8 cellular contexts compared by ENCODE assay signal in genomic region chr17:50630524-50631194, GRCh38. TPM values are rescaled to one million over a fixed set of nuclear protein-coding genes. Genes with fewer than 3 reads are reported as not detected.
DNase-seq lines count a peak whose midpoint lies in the region; ATAC-seq, FAIRE-seq and TF ChIP-seq lines count a peak whose summit lies in the region.

No MANE protein-coding gene starts in this region.

- H3K27me3 ChIP-seq in CD8-positive, alpha-beta memory T cell (ENCODE audit: insufficient read depth, low read length, poor library complexity, severe bottlenecking): peaks cover 34% of the 10 kb centered on the region
- H3K27me3 ChIP-seq in GM12878 (replicated peaks in 1 of 2; ENCODE audit: control insufficient read depth in 2 of 2, insufficient read depth in 2 of 2, low read length in 1 of 2) (peaks cover 0 to 1% of the 10 kb centered on the region in 2 experiments; a peak in 3 of 4 replicates), HepG2 (ENCODE audit: control insufficient read depth in 1 of 2, insufficient read depth in 2 of 2, low read length in 2 of 2) (peaks cover 0 to 20% of the 10 kb centered on the region in 2 experiments; a peak in 2 of 5 replicates)

- H3K4me3 ChIP-seq in CD8-positive, alpha-beta memory T cell (ENCODE audit: low read length): no peak overlapping the region
- H3K4me3 ChIP-seq in GM12878: no peak overlapping the region
- H3K4me3 ChIP-seq in HepG2 (replicated peaks in 1 of 3; ENCODE audit: insufficient read depth in 1 of 3, low read depth in 2 of 3, low read length in 3 of 3): no peak overlapping the region

- H3K9me3 Mint-ChIP-seq in CD8-positive, alpha-beta memory T cell: no peaks in the 10 kb centered on the region

- in situ Hi-C loops in GM12878 (cut with MboI) (no loop called here), HepG2 (cut with HindIII; ENCODE audit: extremely low pct_ligation_motif_present, low pct_unique_long_range_greater_than_20kb) (no loop called here)

- TF ChIP-seq EP300 in GM12878 (IDR thresholded peaks at IDR 0.05; ENCODE audit: borderline replicate concordance in 1 of 2, control insufficient read depth in 1 of 2, low read depth in 2 of 2, low read length in 2 of 2): no peak
- no peak for TF ChIP-seq EP300 in HepG2 (IDR thresholded peaks at IDR 0.05; ENCODE audit: low read depth in 2 of 2, low read length in 2 of 2)
- 0 out of 2 replicates have a peak, but pooled peaks have one; percentile 32 for TF ChIP-seq EP300 in HepG2 (CRISPR knock-in tag; IDR thresholded peaks at IDR 0.05; ENCODE audit: borderline replicate concordance)

- peak; percentile 77 to 88 (median 79) for TF ChIP-seq CTCF in GM12878 (IDR thresholded peaks at IDR 0.05 in 2 of 3, conservative IDR thresholded peaks at IDR 0.05 in 1 of 3; ENCODE audit: control insufficient read depth in 2 of 3, extremely low read depth in 1 of 3, insufficient read depth in 1 of 3, low read depth in 3 of 3, low read length in 3 of 3)
- TF ChIP-seq CTCF in HepG2 (CRISPR knock-in tag; IDR thresholded peaks at IDR 0.05): peak; percentile 98

- H3K27ac ChIP-seq in CD8-positive, alpha-beta memory T cell (ENCODE audit: low read depth, low read length): no peak overlapping the region
- no peak overlapping the region for H3K27ac ChIP-seq in GM12878 (ENCODE audit: control insufficient read depth, insufficient read depth)
- no peak overlapping the region for H3K27ac ChIP-seq in HepG2 (ENCODE audit: extremely low read length, insufficient read depth, low read length)

- H3K9ac ChIP-seq in GM12878 (ENCODE audit: control insufficient read depth, insufficient read depth, low read length) (no peak overlapping the region), HepG2 (ENCODE audit: insufficient read depth, low read depth, low read length) (no peak overlapping the region)

- TF ChIP-seq RAD21 in GM12878 (IDR thresholded peaks at IDR 0.05; ENCODE audit: insufficient read depth, low read depth, low read length) (no peak; the same call in 1 of the 2 replicates), HepG2 (CRISPR knock-in tag; IDR thresholded peaks at IDR 0.05) (peak; percentile 97)

- TF ChIP-seq POLR2A in GM12878 (IDR thresholded peaks at IDR 0.05; ENCODE audit: low read depth, low read length) (no peak), HepG2 (IDR thresholded peaks at IDR 0.05; ENCODE audit: insufficient read depth in 1 of 2, low read depth in 2 of 2, low read length in 2 of 2) (no peak)

- no peaks in the 10 kb centered on the region for H3K4me1 ChIP-seq in CD8-positive, alpha-beta memory T cell (ENCODE audit: insufficient read depth, low read length)
- H3K4me1 ChIP-seq in GM12878 (ENCODE audit: control insufficient read depth, insufficient read depth, low read length) (peaks cover 11% of the 10 kb centered on the region), HepG2 (ENCODE audit: insufficient read depth, low read length) (peaks cover 90% of the 10 kb centered on the region)

- ATAC-seq in GM12878 (peak; percentile 42), HepG2 (peak; percentile 23), HG02759 (IDR thresholded peaks at IDR 0.05; ENCODE audit: unreplicated experiment) (no peak), GM18873 (IDR thresholded peaks at IDR 0.05; ENCODE audit: low FRiP score, unreplicated experiment) (no peak)

- BruUV-seq in GM12878 (replicated peaks; lab: Mats Ljungman, UMichigan): no TSS peak
- BruUV-seq in HepG2 (replicated peaks; lab: Mats Ljungman, UMichigan): no TSS peak

- no peaks in the 10 kb centered on the region for H4K20me1 ChIP-seq in GM12878 (ENCODE audit: control insufficient read depth, insufficient read depth)
- H4K20me1 ChIP-seq in HepG2 (ENCODE audit: insufficient read depth, low read length): no peaks in the 10 kb centered on the region

- FAIRE-seq in GM12878 (lab: Jason Lieb, UNC) (no peak), HepG2 (lab: Jason Lieb, UNC) (peak; percentile 61)

- H3K79me2 ChIP-seq in GM12878 (ENCODE audit: control insufficient read depth, insufficient read depth, low read length) (no peaks in the 10 kb centered on the region; the same call in 1 of the 2 replicates), HepG2 (ENCODE audit: insufficient read depth, low read length) (no peaks in the 10 kb centered on the region)

- DNase-seq in CD8-positive, alpha-beta memory T cell: peak; percentile 26 to 66 (median 35)
- DNase-seq in HT-29 (ENCODE audit: low spot score) (peak; percentile 96), T1000 (lab: John Stamatoyannopoulos, UW) (peak; percentile 39), GM12878 (ENCODE audit: low read depth, low spot score) (no peak), HepG2 (ENCODE audit: low spot score) (peak; percentile 52)
- peak; percentile 6 to 37 for DNase-seq in stimulated activated CD8-positive, alpha-beta memory T cell treated with anti-CD3 and anti-CD28 coated beads, Interleukin-7, amount 100 ng/mL, for 1 hour (ENCODE audit: low read depth in 2 of 2)

- POLR2A ChIA-PET in CD8-positive, alpha-beta memory T cell (lab: Charles Lee): no interaction called here
- POLR2A ChIA-PET in GM12878 (lab: Charles Lee) (interaction anchor here (0.6 to 1.4 kb wide), 4 partner anchors 10 to 149 kb away, joined by 3 to 5 read pairs (median 4); no protein-coding TSS in a partner anchor), HepG2 (lab: Yijun Ruan, JAX) (interaction anchor here (1.1 to 19.8 kb wide), 5 partner anchors 9 to 74 kb away, joined by 3 to 839 read pairs (median 5); no protein-coding TSS in a partner anchor)

- no peak overlapping the region for H2AFZ ChIP-seq in GM12878 (ENCODE audit: control insufficient read depth, low read depth, low read length)
- H2AFZ ChIP-seq in HepG2 (ENCODE audit: low read length): no peak overlapping the region

- H3K27me3 Mint-ChIP-seq in CD8-positive, alpha-beta memory T cell: peaks cover 44 to 71% of the 10 kb centered on the region in 2 donors

- H3K4me2 ChIP-seq in GM12878 (ENCODE audit: control insufficient read depth, insufficient read depth): no peak overlapping the region
- no peak overlapping the region for H3K4me2 ChIP-seq in HepG2 (ENCODE audit: low read depth, low read length)

- H3K27ac Mint-ChIP-seq in CD8-positive, alpha-beta memory T cell: no peak overlapping the region

- intact Hi-C loops in GM12878 (cut with micrococcal nuclease; ENCODE audit: unreplicated experiment): loop anchor here (1.0 kb wide), 1 partner anchor 65 kb away; no protein-coding TSS in a partner anchor
- intact Hi-C loops in HepG2 (cut with micrococcal nuclease; ENCODE audit: unreplicated experiment): loop anchor here (1.0 kb wide), 1 partner anchor 65 kb away; no protein-coding TSS in a partner anchor

- 43% methylated on average over 7 of the region's 7 CpGs for WGBS in GM12878 (ENCODE audit: insufficient coverage, insufficient replicate concordance, low lambda C conversion rate, missing lambda C conversion rate)
- 19% methylated on average over 5 of the region's 7 CpGs for WGBS in HepG2 (ENCODE audit: low lambda C conversion rate)

- H3K36me3 Mint-ChIP-seq in CD8-positive, alpha-beta memory T cell: no peaks in the 10 kb centered on the region

- H3K9me3 ChIP-seq in CD8-positive, alpha-beta memory T cell (ENCODE audit: low read length): no peaks in the 10 kb centered on the region
- H3K9me3 ChIP-seq in GM12878 (replicated peaks; ENCODE audit: control insufficient read depth, insufficient read depth, low read length) (no peaks in the 10 kb centered on the region), HepG2 (ENCODE audit: low read length) (no peaks in the 10 kb centered on the region)

- no peaks in the 10 kb centered on the region for H3K36me3 ChIP-seq in CD8-positive, alpha-beta memory T cell (ENCODE audit: insufficient read depth, low read length)
- no peaks in the 10 kb centered on the region for H3K36me3 ChIP-seq in GM12878 (ENCODE audit: control insufficient read depth in 2 of 2, insufficient read depth in 2 of 2, low read length in 1 of 2)
- no peaks in the 10 kb centered on the region for H3K36me3 ChIP-seq in HepG2 (replicated peaks in 1 of 2; ENCODE audit: control insufficient read depth in 1 of 2, insufficient read depth in 2 of 2, low read length in 2 of 2)

- H3K4me3 Mint-ChIP-seq in CD8-positive, alpha-beta memory T cell: no peak overlapping the region

- CTCF ChIA-PET in CD8-positive, alpha-beta memory T cell (lab: Charles Lee): interaction anchor here (0.6 to 2.2 kb wide), 7 partner anchors 11 to 89 kb away, joined by 3 to 6 read pairs (median 4); no protein-coding TSS in a partner anchor
- CTCF ChIA-PET in GM12878 (lab: Yijun Ruan, JAX): interaction anchor here (0.6 to 17.1 kb wide), 21 partner anchors 8 to 211 kb away, joined by 3 to 211 read pairs (median 4); partner anchors contain the start of genes ABCC3 and SPATA20
- CTCF ChIA-PET in HepG2 (lab: Yijun Ruan, JAX; ENCODE audit: low intra/inter-chr PET ratio, low total read pairs): interaction anchor here (0.8 to 3.6 kb wide), 6 partner anchors 51 to 83 kb away, joined by 3 to 67 read pairs (median 6); partner anchors contain the start of gene SPATA20

- RAD21 ChIA-PET in GM12878 (lab: Charles Lee; ENCODE audit: unreplicated experiment): interaction anchor here (0.9 to 3.8 kb wide), 6 partner anchors 10 to 232 kb away, joined by 3 to 34 read pairs (median 4); no protein-coding TSS in a partner anchor

- SMC1A ChIA-PET in GM12878 (lab: Charles Lee; ENCODE audit: uncharacterized antibody, unreplicated experiment): interaction anchor here (0.6 to 6.8 kb wide), 7 partner anchors 20 to 132 kb away, joined by 3 to 90 read pairs (median 6); no protein-coding TSS in a partner anchor

- peaks cover 0 to 8% (median 2%) of the 10 kb centered on the region in 3 donors for H3K4me1 Mint-ChIP-seq in CD8-positive, alpha-beta memory T cell

RNA-seq across cellular contexts. Expression of gene ABCC3, which starts 4.0 kb away (rescaled TPM):
- total RNA-seq in CD8-positive, alpha-beta memory T cell: under 1 TPM; 0.37 to 0.69 TPM
- polyA plus RNA-seq in CD8-positive, alpha-beta memory T cell: not detected
- 286 and 313 TPM in 2 replicates for total RNA-seq in HT-29 (2014; rRNA removed; shearing (Covaris generic))
- total RNA-seq in GM12878 (2013; cell fraction: nucleolus; rRNA removed): 9.8 and 12.0 TPM in 2 replicates
- total RNA-seq in GM12878 (2014; rRNA removed) (not detected in 2 replicates), GM12878 (2014; rRNA removed; fragmentation: Illumina TruSeq; extraction: Trizol) (not detected in 2 replicates), GM12878 (2021) (1.1 and 1.5 TPM in 2 replicates), HepG2 (2016; rRNA removed; fragmentation: Illumina TruSeq; extraction: Trizol) (18.0 and 25.2 TPM in 2 replicates)
- not detected for polyA plus RNA-seq in GM12878 (2011; ENCODE audit: low read depth)
- polyA plus RNA-seq in GM12878 (2011; rRNA removed) (1.9 and 2.3 TPM in 2 replicates), GM12878 (2014; fragmentation: Illumina TruSeq; extraction: Trizol) (0.21 TPM in 1 of 2 replicates, not detected in the other), GM12878 (2014; fragmentation: Nextera tagmentation; extraction: Ambion mirVana) (not detected), GM12878 (2014; rRNA removed) (0.10 TPM in 1 of 2 replicates, not detected in the other), GM12878 (2016; fragmentation: Nextera tagmentation; extraction: Ambion mirVana) (under 1 TPM in 1 of 2 experiments, not detected in 1; 0.32 TPM), HepG2 (2011; rRNA removed) (50.5 and 50.7 TPM in 2 replicates)
- 1.4 and 1.5 TPM in 2 replicates for polyA plus RNA-seq in GM12878 (2011; cell fraction: cytosol; rRNA removed)
- 8.8 and 12.3 TPM in 2 replicates for polyA plus RNA-seq in GM12878 (2011; cell fraction: nucleus; rRNA removed)
- 0.13 and 0.61 TPM in 2 replicates for polyA plus RNA-seq in GM12878 (2012)
- 3.2 and 4.8 TPM in 2 replicates for polyA minus RNA-seq in GM12878 (2011; rRNA and poly(A)+ RNA removed)
- polyA minus RNA-seq in GM12878 (2011; cell fraction: cytosol; rRNA and poly(A)+ RNA removed): 1.2 and 1.5 TPM in 2 replicates
- polyA minus RNA-seq in GM12878 (2011; cell fraction: nucleus; rRNA and poly(A)+ RNA removed): 3.7 and 4.8 TPM in 2 replicates
- total RNA-seq in HepG2 (2016; cell fraction: cytosol; rRNA removed; fragmentation: Illumina TruSeq; extraction: Trizol; ENCODE audit: low read depth): 13.3 and 13.8 TPM in 2 replicates
- 14.4 and 28.1 TPM in 2 replicates for total RNA-seq in HepG2 (2016; cell fraction: insoluble cytoplasmic fraction; rRNA removed; fragmentation: Illumina TruSeq; extraction: Trizol)
- 23.1 and 25.2 TPM in 2 replicates for total RNA-seq in HepG2 (2016; cell fraction: membrane; rRNA removed; fragmentation: Illumina TruSeq; extraction: Trizol)
- total RNA-seq in HepG2 (2016; cell fraction: nucleus; rRNA removed; fragmentation: Illumina TruSeq; extraction: Trizol): 38.6 and 38.7 TPM in 2 replicates
- polyA plus RNA-seq in HepG2 (2011; cell fraction: cytosol; rRNA removed): 19.0 and 24.0 TPM in 2 replicates
- polyA plus RNA-seq in HepG2 (2011; cell fraction: nucleus; rRNA removed): 331 and 391 TPM in 2 replicates
- polyA plus RNA-seq in HepG2 (2012): 15.7 and 38.4 TPM in 2 replicates
- polyA plus RNA-seq in HepG2 (2016; cell fraction: cytosol; fragmentation: Illumina TruSeq; extraction: Trizol; ENCODE audit: low read depth): 15.1 and 15.9 TPM in 2 replicates
- polyA plus RNA-seq in HepG2 (2016; cell fraction: insoluble cytoplasmic fraction; fragmentation: Illumina TruSeq; extraction: Trizol; ENCODE audit: low read depth): 17.3 and 21.5 TPM in 2 replicates
- 23.7 and 24.5 TPM in 2 replicates for polyA plus RNA-seq in HepG2 (2016; cell fraction: membrane; fragmentation: Illumina TruSeq; extraction: Trizol; ENCODE audit: low read depth)
- 84.3 and 87.4 TPM in 2 replicates for polyA plus RNA-seq in HepG2 (2016; cell fraction: nucleus; fragmentation: Illumina TruSeq; extraction: Trizol; ENCODE audit: insufficient read depth, low read depth)
- 73.4 and 78.1 TPM in 2 replicates for polyA minus RNA-seq in HepG2 (2011; rRNA and poly(A)+ RNA removed; ENCODE audit: low replicate concordance)
- 10.9 and 17.8 TPM in 2 replicates for polyA minus RNA-seq in HepG2 (2011; cell fraction: cytosol; rRNA and poly(A)+ RNA removed)
- polyA minus RNA-seq in HepG2 (2011; cell fraction: nucleus; rRNA and poly(A)+ RNA removed): 61.9 and 63.1 TPM in 2 replicates

Comparison
In these comparisons a context has a peak if more than half of its experiments do, and no peak if none do; other contexts are left out.
1. ATAC-seq: peak in GM12878 (single experiment) and HepG2 (single experiment); none in HG02759 (single experiment) and GM18873 (single experiment).